ENCODE assay signal across 26 cellular contexts in genomic region chr10:96714856-96715255, GRCh38. TPM values are rescaled to one million over a fixed set of nuclear protein-coding genes. Genes with fewer than 3 reads are reported as not detected.
A peak's percentile ranks its signal among the peaks of the same experiment; 100 is the strongest.
DNase-seq lines count a peak whose midpoint lies in the region; ATAC-seq, FAIRE-seq and TF ChIP-seq lines count a peak whose summit lies in the region.
"Had no signal": no experiment of that assay in that cellular context is flagged by ENCODE, and none has a peak within 500 bp of the region (broad histone marks: within the 10 kb centered on the region; RNA-seq: fewer than 3 reads in every experiment).

No MANE protein-coding gene starts in this region.

- no peak overlapping the region for H3K4me3 Mint-ChIP-seq in CD14-positive monocyte
- no peak overlapping the region for H3K4me3 Mint-ChIP-seq in stimulated activated effector memory CD8-positive, alpha-beta T cell treated with anti-CD3 and anti-CD28 coated beads, Interleukin-12 subunit alpha, Interleukin-12 subunit beta, amount 100 ng/mL, for 72 hours
- H3K4me3 Mint-ChIP-seq in nephron progenitor cell = no peak overlapping the region
- H3K4me3 Mint-ChIP-seq: CD8-positive, alpha-beta memory T cell had no signal

- ATAC-seq in HepG2 = no peak
- no peak for ATAC-seq in stimulated activated effector memory CD8-positive, alpha-beta T cell treated with anti-CD3 and anti-CD28 coated beads, Interleukin-12 subunit alpha, Interleukin-12 subunit beta, amount 100 ng/mL, for 72 hours
- no peak for ATAC-seq in HG03280 (IDR thresholded peaks at IDR 0.05; ENCODE audit: unreplicated experiment)
- ATAC-seq: SK-N-SH treated with all-trans-retinoic acid at 6 μM for 48 hours had no signal

- H3K9me3 Mint-ChIP-seq in CD14-positive monocyte = peaks cover 0 to 2% (median 0%) of the 10 kb centered on the region in 7 donors
- H3K9me3 Mint-ChIP-seq in stimulated activated effector memory CD8-positive, alpha-beta T cell treated with anti-CD3 and anti-CD28 coated beads, Interleukin-12 subunit alpha, Interleukin-12 subunit beta, amount 100 ng/mL, for 72 hours = no peaks in the 10 kb centered on the region
- H3K9me3 Mint-ChIP-seq in nephron progenitor cell = no peaks in the 10 kb centered on the region
- H3K9me3 Mint-ChIP-seq: CD8-positive, alpha-beta memory T cell had no signal

- TF ChIP-seq POLR2A in HepG2 (IDR thresholded peaks at IDR 0.05; ENCODE audit: insufficient read depth in 1 of 2, low read depth in 2 of 2, low read length in 2 of 2) = no peak

- FAIRE-seq in HepG2 (lab: Jason Lieb, UNC) = no peak
- FAIRE-seq: A204.1, GM12892, GM19239, H54 had no signal

- in situ Hi-C loops in SK-MEL-5 (cut with HindIII; ENCODE audit: low pct_unique_long_range_greater_than_20kb, low sequenced_read_pairs) (no loop called here), HepG2 (cut with HindIII; ENCODE audit: extremely low pct_ligation_motif_present, low pct_unique_long_range_greater_than_20kb) (loop anchor here (5.0 kb wide), 1 partner anchor 73 kb away; no protein-coding TSS in a partner anchor)

- TF ChIP-seq RAD21 in HepG2 (CRISPR knock-in tag; IDR thresholded peaks at IDR 0.05) = no peak

- peaks cover 77% of the 10 kb centered on the region for H3K4me1 Mint-ChIP-seq in CD14-positive monocyte
- peaks cover 58% of the 10 kb centered on the region for H3K4me1 Mint-ChIP-seq in stimulated activated effector memory CD8-positive, alpha-beta T cell treated with anti-CD3 and anti-CD28 coated beads, Interleukin-12 subunit alpha, Interleukin-12 subunit beta, amount 100 ng/mL, for 72 hours
- peaks cover 14% of the 10 kb centered on the region for H3K4me1 Mint-ChIP-seq in nephron progenitor cell

- no peaks in the 10 kb centered on the region for H3K9me2 ChIP-seq in PC-9 (ENCODE audit: insufficient read depth)

- 50% methylated on average over 2 of the region's 2 CpGs for WGBS in HepG2 (ENCODE audit: low lambda C conversion rate)

- H3K27ac Mint-ChIP-seq in CD14-positive monocyte (peak overlapping the region in 6 of 7 donors; percentile 45 to 97 (median 78)), nephron progenitor cell (no peak overlapping the region)
- H3K27ac Mint-ChIP-seq in stimulated activated effector memory CD8-positive, alpha-beta T cell treated with anti-CD3 and anti-CD28 coated beads, Interleukin-12 subunit alpha, Interleukin-12 subunit beta, amount 100 ng/mL, for 72 hours = peak overlapping the region; percentile 60

- no peaks in the 10 kb centered on the region for H3F3A ChIP-seq in PC-9 (ENCODE audit: insufficient read depth, low read depth)

- peaks cover 47 to 55% of the 10 kb centered on the region in 2 donors for H3K36me3 Mint-ChIP-seq in CD14-positive monocyte
- H3K36me3 Mint-ChIP-seq in stimulated activated effector memory CD8-positive, alpha-beta T cell treated with anti-CD3 and anti-CD28 coated beads, Interleukin-12 subunit alpha, Interleukin-12 subunit beta, amount 100 ng/mL, for 72 hours = peaks cover 42% of the 10 kb centered on the region
- H3K36me3 Mint-ChIP-seq in nephron progenitor cell (ENCODE audit: low read depth) = no peaks in the 10 kb centered on the region

- TF ChIP-seq CTCF in CD14-positive monocyte (IDR thresholded peaks at IDR 0.05) (no peak), HepG2 (CRISPR knock-in tag; IDR thresholded peaks at IDR 0.05) (no peak), nephron progenitor cell (IDR thresholded peaks at IDR 0.05) (no peak), PC-9 (conservative IDR thresholded peaks at IDR 0.05) (no peak)

- no peak overlapping the region for H3K27ac ChIP-seq in HepG2 (ENCODE audit: extremely low read length, insufficient read depth, low read length)
- H3K27ac ChIP-seq in PC-9 = no peak overlapping the region
- H3K27ac ChIP-seq: C4-2B had no signal

- no peaks in the 10 kb centered on the region for H4K20me1 ChIP-seq in HepG2 (ENCODE audit: insufficient read depth, low read length)
- H4K20me1 ChIP-seq in PC-9 (ENCODE audit: insufficient read depth) = no peaks in the 10 kb centered on the region

- DNase-seq in CD14-positive monocyte (ENCODE audit: low spot score) = no peak
- DNase-seq in SK-MEL-5 (ENCODE audit: low read depth, low spot score) = peak; percentile 2
- no peak for DNase-seq in HepG2 (ENCODE audit: low spot score)
- no peak for DNase-seq in stimulated activated effector memory CD8-positive, alpha-beta T cell treated with anti-CD3 and anti-CD28 coated beads, Interleukin-12 subunit alpha, Interleukin-12 subunit beta, amount 100 ng/mL, for 72 hours (ENCODE audit: low spot score in 2 of 2)
- no peak for DNase-seq in nephron progenitor cell
- no peak for DNase-seq in PC-9
- no peak for DNase-seq in stimulated activated CD4-positive, alpha-beta T cell treated with anti-CD3 and anti-CD28 coated beads, Interleukin-2, amount 100 ng/mL, for 48 hours
- DNase-seq: CD8-positive, alpha-beta memory T cell; DMS 273 treated with DMSO at 0.1 percent for 48 hours; DMS79; GF-D8; KBM-7; MM.1S; NCI-H1694; NCI-H2081 treated with DMSO at 0.1 percent for 48 hours; NCI-H2171; NCI-H226; NCI-H510A; NCI-H69 had no signal

- H3K79me2 ChIP-seq in HepG2 (ENCODE audit: insufficient read depth, low read length) = no peaks in the 10 kb centered on the region
- no peaks in the 10 kb centered on the region for H3K79me2 ChIP-seq in PC-9 (ENCODE audit: low read depth)

- no peaks in the 10 kb centered on the region for H3K9me3 ChIP-seq in HepG2 (ENCODE audit: low read length)
- H3K9me3 ChIP-seq in PC-9 (ENCODE audit: insufficient read depth, low read depth) = no peaks in the 10 kb centered on the region

- H3K4me1 ChIP-seq in HepG2 (ENCODE audit: insufficient read depth, low read length) = peaks cover 28% of the 10 kb centered on the region
- no peaks in the 10 kb centered on the region for H3K4me1 ChIP-seq in PC-9 (replicated peaks; ENCODE audit: insufficient read depth)

- no peak overlapping the region for H2AFZ ChIP-seq in HepG2 (ENCODE audit: low read length)
- no peak overlapping the region for H2AFZ ChIP-seq in PC-9

- POLR2A ChIA-PET in HepG2 (lab: Yijun Ruan, JAX) = no interaction called here
- POLR2A ChIA-PET in PC-9 (lab: Charles Lee; ENCODE audit: unreplicated experiment) = no interaction called here

- intact Hi-C loops in CD14-positive monocyte (cut with micrococcal nuclease) = loop anchor here (5.0 to 10.0 kb wide), 4 partner anchors 68 to 130 kb away; partner anchors contain the start of genes LCOR (in 1 of the 2) and TM9SF3 (in 1 of the 2)
- intact Hi-C loops in HepG2 (cut with micrococcal nuclease; ENCODE audit: unreplicated experiment) = loop anchor here (5.0 kb wide), 1 partner anchor 43 kb away; no protein-coding TSS in a partner anchor
- intact Hi-C loops in PC-9 (cut with micrococcal nuclease; ENCODE audit: unreplicated experiment) = no loop called here

- H3K27me3 ChIP-seq in HepG2 (ENCODE audit: control insufficient read depth in 1 of 2, insufficient read depth in 2 of 2, low read length in 2 of 2) (no peaks in the 10 kb centered on the region), PC-9 (ENCODE audit: insufficient read depth, low read depth) (no peaks in the 10 kb centered on the region)

- CTCF ChIA-PET in HepG2 (lab: Yijun Ruan, JAX; ENCODE audit: low intra/inter-chr PET ratio, low total read pairs) (no interaction called here), PC-9 (lab: Charles Lee) (no interaction called here)

- H3K27me3 Mint-ChIP-seq in CD14-positive monocyte (ENCODE audit: low read depth in 3 of 3) (peaks cover 0 to 3% (median 0%) of the 10 kb centered on the region in 3 donors), nephron progenitor cell (ENCODE audit: low read depth, poor library complexity) (peaks cover 9% of the 10 kb centered on the region)
- H3K27me3 Mint-ChIP-seq: CD8-positive, alpha-beta memory T cell had no signal

- BruUV-seq in HepG2 (replicated peaks; lab: Mats Ljungman, UMichigan) = no TSS peak
- BruUV-seq in PC-9 (replicated peaks; lab: Mats Ljungman, UMichigan) = no TSS peak

- H3K4me3 ChIP-seq in HepG2 (replicated peaks in 1 of 3; ENCODE audit: insufficient read depth in 1 of 3, low read depth in 2 of 3, low read length in 3 of 3) (no peak overlapping the region), PC-9 (no peak overlapping the region)

- no peak overlapping the region for H3K9ac ChIP-seq in HepG2 (ENCODE audit: insufficient read depth, low read depth, low read length)

- H3K36me3 ChIP-seq in HepG2 (replicated peaks in 1 of 2; ENCODE audit: control insufficient read depth in 1 of 2, insufficient read depth in 2 of 2, low read length in 2 of 2) = no peaks in the 10 kb centered on the region
- H3K36me3 ChIP-seq in PC-9 (ENCODE audit: low read depth) = no peaks in the 10 kb centered on the region

- TF ChIP-seq EP300 in HepG2 (IDR thresholded peaks at IDR 0.05; ENCODE audit: low read depth in 2 of 2, low read length in 2 of 2) (no peak), HepG2 (CRISPR knock-in tag; IDR thresholded peaks at IDR 0.05; ENCODE audit: borderline replicate concordance) (no peak)

- H3K4me2 ChIP-seq in HepG2 (ENCODE audit: low read depth, low read length) (no peak overlapping the region), PC-9 (no peak overlapping the region)

RNA-seq across cellular contexts. Expression of gene PIK3AP1, which starts 5.5 kb away (rescaled TPM):
- 100 to 1,000 TPM in 1 of 2 donors, 10 to 100 TPM in 1; 95.5 to 157 TPM for polyA plus RNA-seq in CD14-positive monocyte
- 0.13 and 0.32 TPM in 2 replicates for total RNA-seq in SK-MEL-5 (2014; rRNA removed; shearing (Covaris generic))
- 0.21 and 1.6 TPM in 2 replicates for polyA plus RNA-seq in SK-MEL-5 (2015; cell fraction: cytosol; rRNA removed)
- polyA plus RNA-seq in SK-MEL-5 (2015; cell fraction: nucleus; rRNA removed) = not detected in 2 replicates
- 13.8 and 18.5 TPM in 2 replicates for total RNA-seq in HepG2 (2016; rRNA removed; fragmentation: Illumina TruSeq; extraction: Trizol)
- total RNA-seq in HepG2 (2016; cell fraction: cytosol; rRNA removed; fragmentation: Illumina TruSeq; extraction: Trizol; ENCODE audit: low read depth) = 2.4 and 2.7 TPM in 2 replicates
- 12.7 and 17.4 TPM in 2 replicates for total RNA-seq in HepG2 (2016; cell fraction: insoluble cytoplasmic fraction; rRNA removed; fragmentation: Illumina TruSeq; extraction: Trizol)
- 9.7 and 10.0 TPM in 2 replicates for total RNA-seq in HepG2 (2016; cell fraction: membrane; rRNA removed; fragmentation: Illumina TruSeq; extraction: Trizol)
- total RNA-seq in HepG2 (2016; cell fraction: nucleus; rRNA removed; fragmentation: Illumina TruSeq; extraction: Trizol) = 9.3 and 9.7 TPM in 2 replicates
- polyA plus RNA-seq in HepG2 (2011; rRNA removed) = 3.6 and 4.6 TPM in 2 replicates
- 3.8 and 6.8 TPM in 2 replicates for polyA plus RNA-seq in HepG2 (2011; cell fraction: cytosol; rRNA removed)
- 1.4 and 3.6 TPM in 2 replicates for polyA plus RNA-seq in HepG2 (2011; cell fraction: nucleus; rRNA removed)
- polyA plus RNA-seq in HepG2 (2012) = 5.0 and 6.6 TPM in 2 replicates
- 1.0 and 1.1 TPM in 2 replicates for polyA plus RNA-seq in HepG2 (2016; cell fraction: cytosol; fragmentation: Illumina TruSeq; extraction: Trizol; ENCODE audit: low read depth)
- 14.5 and 14.6 TPM in 2 replicates for polyA plus RNA-seq in HepG2 (2016; cell fraction: insoluble cytoplasmic fraction; fragmentation: Illumina TruSeq; extraction: Trizol; ENCODE audit: low read depth)
- 4.6 TPM in 2 replicates for polyA plus RNA-seq in HepG2 (2016; cell fraction: membrane; fragmentation: Illumina TruSeq; extraction: Trizol; ENCODE audit: low read depth)
- 7.6 and 7.8 TPM in 2 replicates for polyA plus RNA-seq in HepG2 (2016; cell fraction: nucleus; fragmentation: Illumina TruSeq; extraction: Trizol; ENCODE audit: insufficient read depth, low read depth)
- 0.63 and 5.2 TPM in 2 replicates for polyA minus RNA-seq in HepG2 (2011; rRNA and poly(A)+ RNA removed; ENCODE audit: low replicate concordance)
- 2.9 and 6.4 TPM in 2 replicates for polyA minus RNA-seq in HepG2 (2011; cell fraction: cytosol; rRNA and poly(A)+ RNA removed)
- polyA minus RNA-seq in HepG2 (2011; cell fraction: nucleus; rRNA and poly(A)+ RNA removed) = 3.2 and 7.1 TPM in 2 replicates
- 1.1 and 1.7 TPM in 2 replicates for total RNA-seq in PC-9 (2021)
